Comparison of ENCODE assay signal across 8 cellular contexts in genomic region chr2:27016801-27017325, GRCh38. TPM values are rescaled to one million over a fixed set of nuclear protein-coding genes. Genes with fewer than 3 reads are reported as not detected.
DNase-seq lines count a peak whose midpoint lies in the region; ATAC-seq and TF ChIP-seq lines count a peak whose summit lies in the region.

No MANE protein-coding gene starts in this region.

- intact Hi-C loops in A673 (cut with micrococcal nuclease; ENCODE audit: unreplicated experiment) (loop anchor here (1.0 to 5.0 kb wide), 3 partner anchors 56 to 410 kb away; no protein-coding TSS in a partner anchor), activated B cell treated with CpG ODN at 0.5 μM for 24 hours (cut with micrococcal nuclease) (loop anchor here (1.0 kb wide), 2 partner anchors 56 to 171 kb away; no protein-coding TSS in a partner anchor)

- H3K4me1 Mint-ChIP-seq in activated B cell treated with CpG ODN at 0.5 μM for 24 hours = no peaks in the 10 kb centered on the region

- CTCF ChIA-PET in A673 (lab: Charles Lee) = interaction anchor here (0.5 to 3.3 kb wide), 30 partner anchors 19 to 1653 kb away, joined by 3 to 71 read pairs (median 5); partner anchors contain the start of gene CENPA
- CTCF ChIA-PET in activated B cell treated with CpG ODN at 0.5 μM for 24 hours (lab: Charles Lee) = interaction anchor here (0.6 to 3.5 kb wide), 10 partner anchors 13 to 287 kb away, joined by 3 to 52 read pairs (median 4); no protein-coding TSS in a partner anchor

- peak; percentile 74 for ATAC-seq in activated B cell treated with CpG ODN at 0.5 μM for 24 hours (ENCODE audit: low read depth)
- no peak for ATAC-seq in GM21390 (IDR thresholded peaks at IDR 0.05; ENCODE audit: unreplicated experiment)

- POLR2A ChIA-PET in A673 (lab: Charles Lee; ENCODE audit: low non-redundant PET) = interaction anchor here (0.6 kb wide), 2 partner anchors 37 to 59 kb away, joined by 4 to 6 read pairs; no protein-coding TSS in a partner anchor
- POLR2A ChIA-PET in activated B cell treated with CpG ODN at 0.5 μM for 24 hours (lab: Charles Lee) = interaction anchor here (0.6 to 1.3 kb wide), 3 partner anchors 16 to 166 kb away, joined by 3 to 10 read pairs (median 4); partner anchors contain the start of gene TMEM214

- peaks cover 6% of the 10 kb centered on the region for H3K27me3 Mint-ChIP-seq in activated B cell treated with CpG ODN at 0.5 μM for 24 hours

- peak; percentile 92 for DNase-seq in A673 (ENCODE audit: low spot score)
- DNase-seq in NCI-H2081 treated with DMSO at 0.1 percent for 48 hours (lab: John Stamatoyannopoulos, UW) = peak; percentile 19
- no peak for DNase-seq in activated B cell treated with CpG ODN at 0.5 μM for 24 hours
- DNase-seq in dermis blood vessel endothelial cell = peak; percentile 80
- DNase-seq in stimulated activated CD8-positive, alpha-beta memory T cell treated with anti-CD3 and anti-CD28 coated beads, Interleukin-7, amount 100 ng/mL, for 24 hours (ENCODE audit: low read depth) = peak; percentile 14

- no peak overlapping the region for H3K4me3 ChIP-seq in A673 (ENCODE audit: low read depth, low read length, poor library complexity, severe bottlenecking)
- H3K4me3 ChIP-seq in GM12875 (ENCODE audit: low read depth, low read length) = no peak overlapping the region
- H3K4me3 ChIP-seq in liver (ENCODE audit: low read depth in 1 of 3, low read length in 3 of 3) = no peak overlapping the region

- WGBS in liver = 64% methylated on average over 3 of the region's 3 CpGs

- H3K4me1 ChIP-seq in A673 (ENCODE audit: insufficient read depth, low read length, poor library complexity, severe bottlenecking) = peaks cover 21% of the 10 kb centered on the region
- H3K4me1 ChIP-seq in liver (ENCODE audit: control insufficient read depth in 4 of 4, insufficient read depth in 4 of 4, low read length in 3 of 4) = peaks cover 28 to 65% (median 54%) of the 10 kb centered on the region in 4 donors

- no peak overlapping the region for H3K4me3 Mint-ChIP-seq in activated B cell treated with CpG ODN at 0.5 μM for 24 hours

- H3K36me3 Mint-ChIP-seq in activated B cell treated with CpG ODN at 0.5 μM for 24 hours (ENCODE audit: low read depth) = no peaks in the 10 kb centered on the region

- no peaks in the 10 kb centered on the region for H3K9me3 Mint-ChIP-seq in activated B cell treated with CpG ODN at 0.5 μM for 24 hours

- TF ChIP-seq CTCF in A673 (conservative IDR thresholded peaks at IDR 0.05; ENCODE audit: low read depth, low read length) (peak; percentile 82), GM12875 (IDR thresholded peaks at IDR 0.05; ENCODE audit: borderline replicate concordance, insufficient read depth, low read depth, low read length) (peak; percentile 66), activated B cell treated with CpG ODN at 0.5 μM for 24 hours (IDR thresholded peaks at IDR 0.05) (no peak), liver (IDR thresholded peaks at IDR 0.05; ENCODE audit: low read depth, low read length, missing input control) (peak; percentile 74)

- peak overlapping the region; percentile 74 for H3K27ac ChIP-seq in A673 (ENCODE audit: low read depth, low read length, poor library complexity, severe bottlenecking)
- peak overlapping the region; percentile 4 to 22 for H3K27ac ChIP-seq in liver (ENCODE audit: low read depth in 1 of 2, low read length in 2 of 2)

- H3K9ac ChIP-seq in liver (ENCODE audit: low read depth in 1 of 2, low read length in 2 of 2) = no peak overlapping the region

- BruUV-seq in A673 (replicated peaks; lab: Mats Ljungman, UMichigan) = no TSS peak

- TF ChIP-seq RAD21 in liver (IDR thresholded peaks at IDR 0.05) = peak; percentile 92 to 95

- H3K27me3 ChIP-seq in A673 (replicated peaks; ENCODE audit: insufficient read depth, low read depth, low read length, poor library complexity) (no peaks in the 10 kb centered on the region), liver (ENCODE audit: control insufficient read depth in 4 of 4, insufficient read depth in 4 of 4, low read length in 3 of 4) (no peaks in the 10 kb centered on the region)

- no peak overlapping the region for H3K27ac Mint-ChIP-seq in activated B cell treated with CpG ODN at 0.5 μM for 24 hours

- H3K9me3 ChIP-seq in A673 (ENCODE audit: low read depth, low read length, poor library complexity, severe bottlenecking) (no peaks in the 10 kb centered on the region), liver (ENCODE audit: control insufficient read depth in 4 of 4, low read length in 3 of 4) (no peaks in the 10 kb centered on the region)

- H3K36me3 ChIP-seq in A673 (ENCODE audit: insufficient read depth, low read length, poor library complexity, severe bottlenecking) (no peaks in the 10 kb centered on the region), liver (ENCODE audit: control insufficient read depth in 4 of 4, insufficient read depth in 3 of 4, low read depth in 1 of 4, low read length in 3 of 4) (no peaks in the 10 kb centered on the region)

TF ChIP-seq in liver, 16 proteins besides CTCF, POLR2A, EP300 and RAD21:
- TF ChIP-seq SP1 (IDR thresholded peaks at IDR 0.05) = no peak
- no peak for TF ChIP-seq MAX (IDR thresholded peaks at IDR 0.05)
- no peak for TF ChIP-seq REST (IDR thresholded peaks at IDR 0.05)
- TF ChIP-seq FOXA2 (IDR thresholded peaks at IDR 0.05) = no peak
- TF ChIP-seq ATF3 (IDR thresholded peaks at IDR 0.05) = no peak
- TF ChIP-seq RXRA (IDR thresholded peaks at IDR 0.05) = peak in 1 of 2 donors; percentile 25
- no peak for TF ChIP-seq FOXA1 (IDR thresholded peaks at IDR 0.05)
- no peak for TF ChIP-seq JUND (IDR thresholded peaks at IDR 0.05)

RNA-seq across cellular contexts. Expression of gene TMEM214, which starts 15.9 kb away (rescaled TPM):
- total RNA-seq in A673 (2021) = 76.7 and 77.8 TPM in 2 replicates
- 84.4 and 92.1 TPM in 2 replicates for total RNA-seq in activated B cell treated with CpG ODN at 0.5 μM for 24 hours
- total RNA-seq in dermis blood vessel endothelial cell = 23.5 and 33.4 TPM in 2 replicates
- 10 to 100 TPM; 17.1 to 48.4 TPM for total RNA-seq in liver
- polyA plus RNA-seq in liver = 10 to 100 TPM; 28.3 to 53.4 TPM

RNA-seq across cellular contexts. Expression of gene AGBL5, which starts 34.6 kb away (rescaled TPM):
- 64.1 and 72.8 TPM in 2 replicates for total RNA-seq in A673 (2021)
- total RNA-seq in activated B cell treated with CpG ODN at 0.5 μM for 24 hours = 14.9 and 15.2 TPM in 2 replicates
- total RNA-seq in dermis blood vessel endothelial cell = 17.0 and 19.7 TPM in 2 replicates
- total RNA-seq in liver = 1 to 10 TPM; 4.7 to 9.0 TPM
- 1 to 10 TPM; 3.2 to 5.0 TPM for polyA plus RNA-seq in liver

RNA-seq across cellular contexts. Expression of gene MAPRE3, which starts 46.4 kb away (rescaled TPM):
- total RNA-seq in A673 (2021) = 8.4 and 9.0 TPM in 2 replicates
- total RNA-seq in activated B cell treated with CpG ODN at 0.5 μM for 24 hours = 4.6 and 6.3 TPM in 2 replicates
- total RNA-seq in dermis blood vessel endothelial cell = 0.17 and 1.3 TPM in 2 replicates
- 1 to 10 TPM; 1.0 to 8.1 TPM for total RNA-seq in liver
- polyA plus RNA-seq in liver = 10 to 100 TPM; 11.5 to 15.8 TPM

RNA-seq across cellular contexts. Expression of gene OST4, which starts 54.6 kb away (rescaled TPM):
- 235 and 237 TPM in 2 replicates for total RNA-seq in A673 (2021)
- total RNA-seq in activated B cell treated with CpG ODN at 0.5 μM for 24 hours = 243 and 265 TPM in 2 replicates
- 323 and 569 TPM in 2 replicates for total RNA-seq in dermis blood vessel endothelial cell
- 100 to 1,000 TPM in 1 of 2 donors, 10 to 100 TPM in 1; 94.8 to 186 TPM for total RNA-seq in liver
- 100 to 1,000 TPM; 227 to 377 TPM for polyA plus RNA-seq in liver
